Comparison of ENCODE assay signal across 24 cellular contexts in genomic region chr19:2754659-2755447, GRCh38. TPM values are rescaled to one million over a fixed set of nuclear protein-coding genes. Genes with fewer than 3 reads are reported as not detected.
DNase-seq lines count a peak whose midpoint lies in the region; ATAC-seq and TF ChIP-seq lines count a peak whose summit lies in the region.
"Had no signal": no experiment of that assay in that cellular context is flagged by ENCODE, and none has a peak within 500 bp of the region (broad histone marks: within the 10 kb centered on the region; RNA-seq: fewer than 3 reads in every experiment).

No MANE protein-coding gene starts in this region.

- intact Hi-C loops in MCF 10A (cut with micrococcal nuclease) (no loop called here), breast epithelium (cut with DNase I; ENCODE audit: low total_unique reads) (loop anchor here (10.0 kb wide), 1 partner anchor 110 kb away; no protein-coding TSS in a partner anchor), mammary epithelial cell (cut with micrococcal nuclease) (no loop called here)

- no peak overlapping the region for H3K4me3 Mint-ChIP-seq in MCF 10A (ENCODE audit: unreplicated experiment)
- no peak overlapping the region for H3K4me3 Mint-ChIP-seq in stimulated activated naive B cell treated with anti-CD40 and anti-IgM and Interleukin-4, amounts not matched to agents 10 μg/mL and 1 μg/mL and 100 μg/mL, for 72 hours

- H3K9me3 ChIP-seq in breast epithelium, result no peaks in the 10 kb centered on the region
- H3K9me3 ChIP-seq in mammary epithelial cell (replicated peaks; ENCODE audit: insufficient read depth, low read length), result no peaks in the 10 kb centered on the region
- H3K9me3 ChIP-seq: BE2C had no signal

- in situ Hi-C loops in mammary epithelial cell (cut with MboI; ENCODE audit: low sequenced_read_pairs in 2 of 2), result no loop called here

- TSS peak; percentile 37 for BruUV-seq in MCF 10A (replicated peaks; lab: Mats Ljungman, UMichigan)
- BruUV-seq in mammary epithelial cell (replicated peaks; lab: Mats Ljungman, UMichigan), result TSS peak; percentile 46

- no peak for TF ChIP-seq CTCF in MCF 10A (IDR thresholded peaks at IDR 0.05; ENCODE audit: unreplicated experiment)
- no peak for TF ChIP-seq CTCF in breast epithelium (IDR thresholded peaks at IDR 0.05)
- no peak for TF ChIP-seq CTCF in mammary epithelial cell (conservative IDR thresholded peaks at IDR 0.05 in 1 of 2, IDR thresholded peaks at IDR 0.05 in 1 of 2; ENCODE audit: extremely low read depth in 1 of 2, insufficient read depth in 1 of 2, low read depth in 1 of 2, low read length in 2 of 2)
- no peak for TF ChIP-seq CTCF in foreskin fibroblast (IDR thresholded peaks at IDR 0.05; ENCODE audit: low read depth, low read length)

- H3K4me1 ChIP-seq in breast epithelium (no peaks in the 10 kb centered on the region), mammary epithelial cell (ENCODE audit: insufficient read depth, low read length) (no peaks in the 10 kb centered on the region)
- H3K4me1 ChIP-seq: BE2C had no signal

- CTCF ChIA-PET in MCF 10A (lab: Yijun Ruan, JAX), result interaction anchor here (0.7 to 2.9 kb wide), 2 partner anchors 106 to 1429 kb away, joined by 5 to 16 read pairs; no protein-coding TSS in a partner anchor
- CTCF ChIA-PET in mammary epithelial cell (lab: Charles Lee; ENCODE audit: low non-redundant PET), result no interaction called here

- 89% methylated on average over 16 of the region's 43 CpGs for WGBS in mammary epithelial cell (ENCODE audit: low coverage, missing lambda C conversion rate)

- POLR2A ChIA-PET in MCF 10A (lab: Yijun Ruan, JAX), result interaction anchor here (0.6 kb wide), 1 partner anchor 8 kb away, joined by 3 read pairs; no protein-coding TSS in a partner anchor

- peaks cover 31% of the 10 kb centered on the region for H3K36me3 Mint-ChIP-seq in MCF 10A (ENCODE audit: insufficient read depth, unreplicated experiment)
- peaks cover 54 to 63% of the 10 kb centered on the region in 2 donors for H3K36me3 Mint-ChIP-seq in stimulated activated naive B cell treated with anti-CD40 and anti-IgM and Interleukin-4, amounts not matched to agents 10 μg/mL and 1 μg/mL and 100 μg/mL, for 72 hours

- no peak for TF ChIP-seq POLR2A in breast epithelium (IDR thresholded peaks at IDR 0.05)

- DNase-seq in MCF 10A (ENCODE audit: unreplicated experiment), result no peak
- no peak for DNase-seq in breast epithelium (ENCODE audit: low spot score in 2 of 2)
- DNase-seq in H7, result peak; percentile 58
- no peak for DNase-seq in mammary epithelial cell
- DNase-seq in stimulated activated naive B cell treated with anti-CD40 and anti-IgM and Interleukin-4, amounts not matched to agents 10 μg/mL and 1 μg/mL and 100 μg/mL, for 72 hours, result no peak
- DNase-seq in foreskin fibroblast, result no peak
- DNase-seq: ACHN, BE2C, Kasumi-1, MV-4-11, NCI-H1105, NCI-H146, NCI-H2029 treated with DMSO at 0.1 percent for 48 hours, NCI-H526 treated with DMSO at 0.1 percent for 48 hours, SIG-M5 had no signal

- H3K36me3 ChIP-seq in breast epithelium, result no peaks in the 10 kb centered on the region
- peaks cover 15% of the 10 kb centered on the region for H3K36me3 ChIP-seq in H7 (replicated peaks; ENCODE audit: control insufficient read depth, insufficient read depth, low read length)
- peaks cover 8% of the 10 kb centered on the region for H3K36me3 ChIP-seq in mammary epithelial cell (ENCODE audit: insufficient read depth, low read length)

- dilution Hi-C loops in mammary epithelial cell (cut with HindIII; ENCODE audit: low sequenced_read_pairs), result loop anchor here (5.0 kb wide), 3 partner anchors 58 to 508 kb away; partner anchors contain the start of gene AMH

- H3K27me3 ChIP-seq in breast epithelium (no peaks in the 10 kb centered on the region), H7 (ENCODE audit: control insufficient read depth, insufficient read depth, low read length) (no peaks in the 10 kb centered on the region), mammary epithelial cell (ENCODE audit: insufficient read depth, low read length) (no peaks in the 10 kb centered on the region)
- H3K27me3 ChIP-seq: BE2C had no signal

- H3K4me3 ChIP-seq in breast epithelium (no peak overlapping the region), H7 (ENCODE audit: insufficient read depth, low read depth, low read length) (no peak overlapping the region), mammary epithelial cell (replicated peaks in 1 of 3; ENCODE audit: insufficient read depth in 1 of 3, low read depth in 2 of 3, low read length in 3 of 3) (no peak overlapping the region), foreskin fibroblast (ENCODE audit: low read depth in 1 of 2, low read length in 2 of 2) (no peak overlapping the region)
- H3K4me3 ChIP-seq: SK-N-MC had no signal

- H3K79me2 ChIP-seq in mammary epithelial cell (ENCODE audit: insufficient read depth, low read length), result peaks cover 3% of the 10 kb centered on the region

- no peaks in the 10 kb centered on the region for H3K27me3 Mint-ChIP-seq in MCF 10A (ENCODE audit: insufficient read depth, unreplicated experiment)
- no peaks in the 10 kb centered on the region for H3K27me3 Mint-ChIP-seq in stimulated activated naive B cell treated with anti-CD40 and anti-IgM and Interleukin-4, amounts not matched to agents 10 μg/mL and 1 μg/mL and 100 μg/mL, for 72 hours

- no peak overlapping the region for H3K4me2 ChIP-seq in mammary epithelial cell (ENCODE audit: insufficient read depth, low read depth, low read length)

- H3K9me3 Mint-ChIP-seq in MCF 10A (ENCODE audit: unreplicated experiment), result no peaks in the 10 kb centered on the region
- no peaks in the 10 kb centered on the region for H3K9me3 Mint-ChIP-seq in stimulated activated naive B cell treated with anti-CD40 and anti-IgM and Interleukin-4, amounts not matched to agents 10 μg/mL and 1 μg/mL and 100 μg/mL, for 72 hours

- no peak overlapping the region for H3K9ac ChIP-seq in mammary epithelial cell (ENCODE audit: insufficient read depth, low read length)

- H4K20me1 ChIP-seq in mammary epithelial cell (ENCODE audit: insufficient read depth, low read length), result no peaks in the 10 kb centered on the region

- H3K27ac Mint-ChIP-seq in MCF 10A (ENCODE audit: low read depth, unreplicated experiment), result no peak overlapping the region
- H3K27ac Mint-ChIP-seq in stimulated activated naive B cell treated with anti-CD40 and anti-IgM and Interleukin-4, amounts not matched to agents 10 μg/mL and 1 μg/mL and 100 μg/mL, for 72 hours, result peak overlapping the region; percentile 20

- no peak for ATAC-seq in stimulated activated naive B cell treated with anti-CD40 and anti-IgM and Interleukin-4, amounts not matched to agents 10 μg/mL and 1 μg/mL and 100 μg/mL, for 72 hours (replicated peaks)
- ATAC-seq in GM21786 (IDR thresholded peaks at IDR 0.05; ENCODE audit: unreplicated experiment), result no peak
- ATAC-seq in HG02852 (IDR thresholded peaks at IDR 0.05; ENCODE audit: unreplicated experiment), result no peak
- ATAC-seq: HCT116, Panc1 had no signal

- no peaks in the 10 kb centered on the region for H3K4me1 Mint-ChIP-seq in MCF 10A (ENCODE audit: insufficient read depth, unreplicated experiment)
- peaks cover 2 to 9% of the 10 kb centered on the region in 2 donors for H3K4me1 Mint-ChIP-seq in stimulated activated naive B cell treated with anti-CD40 and anti-IgM and Interleukin-4, amounts not matched to agents 10 μg/mL and 1 μg/mL and 100 μg/mL, for 72 hours

- H3K27ac ChIP-seq in breast epithelium (no peak overlapping the region), mammary epithelial cell (ENCODE audit: insufficient read depth, low read depth, low read length) (no peak overlapping the region)
- H3K27ac ChIP-seq: 22Rv1, SK-N-MC had no signal

- no peak overlapping the region for H2AFZ ChIP-seq in mammary epithelial cell (ENCODE audit: low read depth, low read length)

RNA-seq across cellular contexts. Expression of gene SLC39A3, which starts 15.0 kb away (rescaled TPM):
- total RNA-seq in MCF 10A (2022), result 21.3 and 29.9 TPM in 2 replicates
- total RNA-seq in breast epithelium, result 10 to 100 TPM; 23.8 to 36.1 (median 27.2) TPM
- total RNA-seq in H7 (2014; rRNA removed; shearing (Covaris generic)), result 42.5 and 45.8 TPM in 2 replicates
- 10 to 100 TPM; 32.6 to 34.7 TPM for total RNA-seq in mammary epithelial cell
- polyA plus RNA-seq in mammary epithelial cell, result 24.8 TPM
- polyA minus RNA-seq in mammary epithelial cell, result 46.4 TPM

RNA-seq across cellular contexts. Expression of gene SGTA, which starts 28.2 kb away (rescaled TPM):
- total RNA-seq in MCF 10A (2022) (63.2 and 66.6 TPM in 2 replicates), breast epithelium (10 to 100 TPM; 40.3 to 45.2 (median 42.1) TPM), mammary epithelial cell (10 to 100 TPM; 52.5 to 71.3 TPM)
- total RNA-seq in H7 (2014; rRNA removed; shearing (Covaris generic)), result 97.4 and 103 TPM in 2 replicates
- polyA plus RNA-seq in mammary epithelial cell, result 101 TPM
- 132 TPM for polyA minus RNA-seq in mammary epithelial cell

RNA-seq across cellular contexts. Expression of gene THOP1, which starts 30.4 kb away (rescaled TPM):
- total RNA-seq in MCF 10A (2022), result 93.7 and 114 TPM in 2 replicates
- total RNA-seq in breast epithelium, result 10 to 100 TPM; 26.2 to 40.0 (median 39.1) TPM
- total RNA-seq in H7 (2014; rRNA removed; shearing (Covaris generic)), result 206 and 287 TPM in 2 replicates
- total RNA-seq in mammary epithelial cell, result 10 to 100 TPM; 63.7 to 100.0 TPM
- polyA plus RNA-seq in mammary epithelial cell, result 94.8 TPM
- 130 TPM for polyA minus RNA-seq in mammary epithelial cell

RNA-seq across cellular contexts. Expression of gene DIRAS1, which starts 33.7 kb away (rescaled TPM):
- total RNA-seq in MCF 10A (2022) (0.37 and 0.74 TPM in 2 replicates), breast epithelium (1 to 10 TPM in 2 of 3 donors, under 1 TPM in 1; 0.64 to 3.7 (median 3.6) TPM), mammary epithelial cell (1 to 10 TPM in 1 of 2 donors, under 1 TPM in 1; 0.42 to 4.3 TPM)
- total RNA-seq in H7 (2014; rRNA removed; shearing (Covaris generic)), result 8.2 and 12.2 TPM in 2 replicates
- polyA plus RNA-seq in mammary epithelial cell, result 0.09 TPM
- not detected for polyA minus RNA-seq in mammary epithelial cell
- total RNA-seq: HT-29 had no signal

RNA-seq across cellular contexts. Expression of gene GNG7, which starts 52.4 kb away (rescaled TPM):
- total RNA-seq in MCF 10A (2022) (0.22 and 0.51 TPM in 2 replicates), breast epithelium (1 to 10 TPM; 1.6 to 7.8 (median 4.3) TPM), mammary epithelial cell (under 1 TPM in 1 of 2 donors, not detected in 1; under 0.01 TPM)
- total RNA-seq in H7 (2014; rRNA removed; shearing (Covaris generic)), result 1.1 and 1.5 TPM in 2 replicates
- 0.02 TPM for polyA plus RNA-seq in mammary epithelial cell
- not detected for polyA minus RNA-seq in mammary epithelial cell
- total RNA-seq: M059J, NCI-H460 had no signal
